In genomic region chr11:71452354-71453020, GRCh38 we compare ENCODE assay signal across 8 cellular contexts. TPM values are rescaled to one million over a fixed set of nuclear protein-coding genes. Genes with fewer than 3 reads are reported as not detected.
DNase-seq lines count a peak whose midpoint lies in the region; ATAC-seq, FAIRE-seq and TF ChIP-seq lines count a peak whose summit lies in the region.

No MANE protein-coding gene starts in this region.

- H3K4me2 ChIP-seq in Karpas-422 (ENCODE audit: low read depth, low read length, poor library complexity, severe bottlenecking): peak overlapping the region; percentile 81

- peaks cover 2 to 5% (median 3%) of the 10 kb centered on the region in 3 donors for H3K27me3 Mint-ChIP-seq in immature natural killer cell (ENCODE audit: low read depth in 3 of 3)

- H3K36me3 Mint-ChIP-seq in immature natural killer cell: peaks cover 0 to 12% (median 12%) of the 10 kb centered on the region in 3 donors

- H3K9me3 ChIP-seq in Karpas-422 (ENCODE audit: low read length) (no peaks in the 10 kb centered on the region), small intestine (ENCODE audit: control insufficient read depth, low read depth) (no peaks in the 10 kb centered on the region)

- WGBS in small intestine, 3 donors: 0 to 2% (median 1%) methylated on average over 34 of the region's 34 CpGs

- H3K27ac ChIP-seq in Karpas-422 (ENCODE audit: low read length): no peak overlapping the region
- H3K27ac ChIP-seq in brain microvascular endothelial cell: peak overlapping the region; percentile 29
- peak overlapping the region; percentile 74 to 85 for H3K27ac ChIP-seq in small intestine (ENCODE audit: low read depth in 1 of 2, low read length in 1 of 2)

- H3K9ac ChIP-seq in Karpas-422 (ENCODE audit: low read length): peak overlapping the region; percentile 72

- H2AFZ ChIP-seq in Karpas-422 (ENCODE audit: low read length): peak overlapping the region; percentile 76

- H4K20me1 ChIP-seq in Karpas-422 (ENCODE audit: insufficient read depth, low read depth, low read length): peaks cover 18% of the 10 kb centered on the region; the same call in 1 of the 2 replicates

- ATAC-seq in HG03469 (IDR thresholded peaks at IDR 0.05; ENCODE audit: unreplicated experiment): no peak

- no peak for FAIRE-seq in small intestine (lab: Jason Lieb, UNC)

- no peaks in the 10 kb centered on the region for H3K9me3 Mint-ChIP-seq in immature natural killer cell

- peaks cover 61 to 83% of the 10 kb centered on the region in 2 donors for H3K4me1 Mint-ChIP-seq in immature natural killer cell

- DNase-seq in DMS79 (lab: John Stamatoyannopoulos, UW): peak; percentile 47
- peak; percentile 65 for DNase-seq in Karpas-422
- DNase-seq in T-helper 2 cell: peak in 3 of 5 experiments; percentile 49 to 92 (median 78)
- DNase-seq in brain microvascular endothelial cell: peak; percentile 37
- DNase-seq in immature natural killer cell: peak; percentile 68 to 82 (median 76)
- DNase-seq in small intestine: peak; percentile 75
- DNase-seq in NCI-H1694 treated with DMSO at 0.1 percent for 48 hours (lab: John Stamatoyannopoulos, UW): no peak

- H3K79me2 ChIP-seq in Karpas-422 (ENCODE audit: low read length): peaks cover 38% of the 10 kb centered on the region

- H3K27me3 ChIP-seq in Karpas-422 (ENCODE audit: low read length) (no peaks in the 10 kb centered on the region), brain microvascular endothelial cell (replicated peaks) (no peaks in the 10 kb centered on the region), small intestine (ENCODE audit: control insufficient read depth in 2 of 2, insufficient read depth in 2 of 2, low read length in 2 of 2) (no peaks in the 10 kb centered on the region)

- H3K4me3 Mint-ChIP-seq in immature natural killer cell: peak overlapping the region; percentile 88 to 98 (median 93)

- TF ChIP-seq CTCF in brain microvascular endothelial cell (IDR thresholded peaks at IDR 0.05; ENCODE audit: low read depth, low read length, missing control alignments): no peak

- H3K9me2 ChIP-seq in Karpas-422 (replicated peaks; ENCODE audit: insufficient read depth, low read length): no peaks in the 10 kb centered on the region

- H3K4me3 ChIP-seq in Karpas-422 (ENCODE audit: low read length): peak overlapping the region; percentile 86
- peak overlapping the region; percentile 65 for H3K4me3 ChIP-seq in brain microvascular endothelial cell (ENCODE audit: low read depth, low read length)
- peak overlapping the region; percentile 52 to 87 for H3K4me3 ChIP-seq in small intestine (ENCODE audit: low read depth in 1 of 2, low read length in 2 of 2)

- H3K4me1 ChIP-seq in Karpas-422 (ENCODE audit: low read length): peaks cover 42% of the 10 kb centered on the region
- peaks cover 2 to 4% of the 10 kb centered on the region in 2 donors for H3K4me1 ChIP-seq in small intestine (ENCODE audit: control insufficient read depth in 2 of 2, insufficient read depth in 1 of 2, low read depth in 1 of 2, low read length in 1 of 2)

- peak overlapping the region; percentile 88 to 98 (median 96) for H3K27ac Mint-ChIP-seq in immature natural killer cell

- H3K36me3 ChIP-seq in Karpas-422 (ENCODE audit: insufficient read depth, low read length) (peaks cover 21% of the 10 kb centered on the region), brain microvascular endothelial cell (replicated peaks) (peaks cover 5% of the 10 kb centered on the region), small intestine (ENCODE audit: control insufficient read depth in 2 of 2, insufficient read depth in 2 of 2, low read length in 2 of 2) (peaks cover 0 to 12% of the 10 kb centered on the region in 2 donors)

- in situ Hi-C loops in brain microvascular endothelial cell (cut with HindIII; ENCODE audit: low pct_ligation_motif_present, low sequenced_read_pairs): no loop called here

RNA-seq across cellular contexts. Expression of gene NADSYN1, which starts 0.5 kb away (rescaled TPM):
- 86.0 and 129 TPM in 2 replicates for total RNA-seq in Karpas-422 (2014; rRNA removed; shearing (Covaris generic); ENCODE audit: low replicate concordance)
- polyA plus RNA-seq in immature natural killer cell (10 to 100 TPM; 35.1 to 48.0 (median 37.1) TPM), small intestine (100 to 1,000 TPM in 2 of 3 donors, 10 to 100 TPM in 1; 85.7 to 210 (median 108) TPM)

RNA-seq across cellular contexts. Expression of gene DHCR7, which starts 4.3 kb away (rescaled TPM):
- 63.3 and 65.3 TPM in 2 replicates for total RNA-seq in Karpas-422 (2014; rRNA removed; shearing (Covaris generic); ENCODE audit: low replicate concordance)
- 10 to 100 TPM; 10.2 to 15.1 (median 15.0) TPM for polyA plus RNA-seq in immature natural killer cell
- polyA plus RNA-seq in small intestine: 10 to 100 TPM; 11.6 to 50.5 (median 13.2) TPM
